Comparison of ENCODE assay signal across 1 cellular context in genomic region chr6:26249709-26249958, GRCh38.
TF ChIP-seq lines count a peak whose summit lies in the region.

No MANE protein-coding gene starts in this region.

TF ChIP-seq in K562, 482 proteins besides CTCF, POLR2A, EP300 and RAD21 (continued from another document):
- TF ChIP-seq ZC3H4 (CRISPR knock-in tag; IDR thresholded peaks at IDR 0.05; ENCODE audit: borderline replicate concordance) = no peak
- peak; percentile 9; the same call in 1 of the 2 replicates for TF ChIP-seq TEAD4 (IDR thresholded peaks at IDR 0.05; ENCODE audit: low read length)
- no peak for TF ChIP-seq TEAD4 (CRISPR knock-in tag; IDR thresholded peaks at IDR 0.05; ENCODE audit: borderline replicate concordance)
- no peak for TF ChIP-seq ZNF124 (CRISPR knock-in tag; IDR thresholded peaks at IDR 0.05)
- no peak for TF ChIP-seq CEBPB (tag; IDR thresholded peaks at IDR 0.05)
- 0 out of 2 replicates have a peak, but pooled peaks have one; percentile 1 for TF ChIP-seq E2F1 (CRISPR knock-in tag; IDR thresholded peaks at IDR 0.05)
- TF ChIP-seq TAF7 (tag; IDR thresholded peaks at IDR 0.05) = peak; percentile 58
- 0 out of 2 replicates have a peak, but pooled peaks have one; percentile 30 for TF ChIP-seq EP400 (IDR thresholded peaks at IDR 0.05)
- no peak for TF ChIP-seq HDAC6 (IDR thresholded peaks at IDR 0.05; ENCODE audit: low read depth, low read length)
- 0 out of 2 replicates have a peak, but pooled peaks have one; percentile 73 for TF ChIP-seq CHAMP1 (IDR thresholded peaks at IDR 0.05)
- TF ChIP-seq TAF9B (IDR thresholded peaks at IDR 0.05; ENCODE audit: partially characterized antibody) = peak; percentile 47
- no peak for TF ChIP-seq ZNF24 (IDR thresholded peaks at IDR 0.05)
- TF ChIP-seq ATF3 (IDR thresholded peaks at IDR 0.05) = no peak
- TF ChIP-seq ATF3 (CRISPR knock-in tag; conservative IDR thresholded peaks at IDR 0.05) = 0 out of 2 replicates have a peak, but pooled peaks have one; percentile 8
- no peak for TF ChIP-seq NCOA6 (IDR thresholded peaks at IDR 0.05)
